ENCODE assay signal across 9 cellular contexts in genomic region chr6:44247338-44248302, GRCh38. TPM values are rescaled to one million over a fixed set of nuclear protein-coding genes. Genes with fewer than 3 reads are reported as not detected.
DNase-seq lines count a peak whose midpoint lies in the region; ATAC-seq and TF ChIP-seq lines count a peak whose summit lies in the region.
"Had no signal": no experiment of that assay in that cellular context is flagged by ENCODE, and none has a peak within 500 bp of the region (broad histone marks: within the 10 kb centered on the region; RNA-seq: fewer than 3 reads in every experiment).

No MANE protein-coding gene starts in this region.

- peak overlapping the region; percentile 97 for H3K27ac ChIP-seq in CD4-positive, CD25-positive, alpha-beta regulatory T cell (ENCODE audit: insufficient read depth, low read length, poor library complexity, severe bottlenecking)
- H3K27ac ChIP-seq in KMS-11: peak overlapping the region; percentile 91
- H3K27ac ChIP-seq in VCaP: peak overlapping the region; percentile 95
- H3K27ac ChIP-seq in brain microvascular endothelial cell: peak overlapping the region; percentile 73
- peak overlapping the region; percentile 90 for H3K27ac ChIP-seq in smooth muscle cell (ENCODE audit: low read depth)

- H3K27ac Mint-ChIP-seq in CD4-positive, CD25-positive, alpha-beta regulatory T cell: peak overlapping the region; percentile 98 to 99 (median 98)

- H3K4me3 ChIP-seq in CD4-positive, CD25-positive, alpha-beta regulatory T cell (ENCODE audit: low read depth, low read length): peak overlapping the region; percentile 100
- H3K4me3 ChIP-seq in KMS-11 (IDR thresholded peaks at IDR 0.05; ENCODE audit: insufficient read depth, low read depth, low read length) (no peak overlapping the region), brain microvascular endothelial cell (ENCODE audit: low read depth, low read length) (peak overlapping the region; percentile 82), smooth muscle cell (peak overlapping the region; percentile 89)

- no peak overlapping the region for H2AFZ ChIP-seq in KMS-11 (ENCODE audit: low read depth)
- H2AFZ ChIP-seq in smooth muscle cell (ENCODE audit: low read depth): no peak overlapping the region

- under 1% methylated on average over 41 of the region's 52 CpGs for WGBS in smooth muscle cell (ENCODE audit: low lambda C conversion rate)

- H3K4me1 Mint-ChIP-seq in CD4-positive, CD25-positive, alpha-beta regulatory T cell: peaks cover 13 to 62% (median 37%) of the 10 kb centered on the region in 4 donors

- peaks cover 28% of the 10 kb centered on the region for H3K4me1 ChIP-seq in CD4-positive, CD25-positive, alpha-beta regulatory T cell (ENCODE audit: control insufficient read depth, insufficient read depth, low read length, poor library complexity, severe bottlenecking)
- H3K4me1 ChIP-seq in KMS-11 (ENCODE audit: low read depth, poor library complexity, severe bottlenecking) (peaks cover 53% of the 10 kb centered on the region), smooth muscle cell (ENCODE audit: low read depth) (peaks cover 29% of the 10 kb centered on the region)

- peaks cover 37% of the 10 kb centered on the region for H3F3A ChIP-seq in smooth muscle cell (ENCODE audit: low read depth)

- TF ChIP-seq CTCF in KMS-11 (conservative IDR thresholded peaks at IDR 0.05; ENCODE audit: low read depth, low read length) (no peak), VCaP (conservative IDR thresholded peaks at IDR 0.05) (no peak), brain microvascular endothelial cell (IDR thresholded peaks at IDR 0.05; ENCODE audit: low read depth, low read length, missing control alignments) (no peak), smooth muscle cell (IDR thresholded peaks at IDR 0.05; ENCODE audit: borderline replicate concordance, insufficient read depth, poor library complexity, severe bottlenecking) (no peak)

- H3K27me3 Mint-ChIP-seq in CD4-positive, CD25-positive, alpha-beta regulatory T cell: peaks cover 8% of the 10 kb centered on the region

- peak overlapping the region; percentile 95 to 98 (median 98) for H3K4me3 Mint-ChIP-seq in CD4-positive, CD25-positive, alpha-beta regulatory T cell

- H3K27me3 ChIP-seq in CD4-positive, CD25-positive, alpha-beta regulatory T cell (ENCODE audit: control insufficient read depth, insufficient read depth, low read length): no peaks in the 10 kb centered on the region
- no peaks in the 10 kb centered on the region for H3K27me3 ChIP-seq in KMS-11 (ENCODE audit: insufficient read depth, low read depth)
- H3K27me3 ChIP-seq in brain microvascular endothelial cell (replicated peaks): no peaks in the 10 kb centered on the region
- no peaks in the 10 kb centered on the region for H3K27me3 ChIP-seq in smooth muscle cell (ENCODE audit: low read depth)

- H4K20me1 ChIP-seq in KMS-11 (ENCODE audit: insufficient read depth) (peaks cover 51% of the 10 kb centered on the region), smooth muscle cell (ENCODE audit: low read depth) (peaks cover 57% of the 10 kb centered on the region)

- peaks cover 36% of the 10 kb centered on the region for H3K36me3 Mint-ChIP-seq in CD4-positive, CD25-positive, alpha-beta regulatory T cell

- no peaks in the 10 kb centered on the region for H3K9me3 ChIP-seq in CD4-positive, CD25-positive, alpha-beta regulatory T cell (ENCODE audit: control insufficient read depth in 2 of 2, low read length in 2 of 2)
- no peaks in the 10 kb centered on the region for H3K9me3 ChIP-seq in smooth muscle cell (replicated peaks; ENCODE audit: low read depth)

- H3K4me2 ChIP-seq in KMS-11: peak overlapping the region; percentile 99
- peak overlapping the region; percentile 93 for H3K4me2 ChIP-seq in smooth muscle cell

- H3K9me3 Mint-ChIP-seq in CD4-positive, CD25-positive, alpha-beta regulatory T cell: no peaks in the 10 kb centered on the region

- H3K9ac ChIP-seq in KMS-11 (peak overlapping the region; percentile 98), smooth muscle cell (ENCODE audit: low read depth) (peak overlapping the region; percentile 93)

- H3K79me2 ChIP-seq in KMS-11 (ENCODE audit: insufficient read depth, low read depth) (peaks cover 56% of the 10 kb centered on the region), smooth muscle cell (ENCODE audit: low read depth) (peaks cover 56% of the 10 kb centered on the region)

- DNase-seq in CD4-positive, CD25-positive, alpha-beta regulatory T cell: peak; percentile 81 to 86 (median 86)
- DNase-seq in brain microvascular endothelial cell (no peak), inferior parietal cortex (ENCODE audit: extremely low spot score) (peak; percentile 71), smooth muscle cell (lab: John Stamatoyannopoulos, UW; ENCODE audit: unreplicated experiment) (peak; percentile 43), foreskin melanocyte (no peak)

- H3K36me3 ChIP-seq in CD4-positive, CD25-positive, alpha-beta regulatory T cell (ENCODE audit: control insufficient read depth, insufficient read depth, low read length): peaks cover 42% of the 10 kb centered on the region
- H3K36me3 ChIP-seq in KMS-11 (ENCODE audit: insufficient read depth) (peaks cover 47% of the 10 kb centered on the region; the same call in 1 of the 2 replicates), brain microvascular endothelial cell (replicated peaks) (peaks cover 45% of the 10 kb centered on the region), smooth muscle cell (ENCODE audit: low read depth) (peaks cover 28% of the 10 kb centered on the region)

- peak; percentile 66 to 71 for ATAC-seq in CD4-positive, CD25-positive, alpha-beta regulatory T cell (ENCODE audit: low read depth in 2 of 2)
- peak; percentile 34 for ATAC-seq in GM21423 (IDR thresholded peaks at IDR 0.05; ENCODE audit: unreplicated experiment)

- in situ Hi-C loops in brain microvascular endothelial cell (cut with HindIII; ENCODE audit: low pct_ligation_motif_present, low sequenced_read_pairs): no loop called here

RNA-seq across cellular contexts. Expression of gene HSP90AB1, which starts 0.7 kb away (rescaled TPM):
- 399 TPM for total RNA-seq in CD4-positive, CD25-positive, alpha-beta regulatory T cell
- 100 to 1,000 TPM; 264 to 426 (median 333) TPM for polyA plus RNA-seq in CD4-positive, CD25-positive, alpha-beta regulatory T cell
- total RNA-seq in smooth muscle cell: 736 and 781 TPM in 2 replicates
- polyA plus RNA-seq in smooth muscle cell: 408 TPM in 2 replicates

RNA-seq across cellular contexts. Expression of gene SLC35B2, which starts 9.7 kb away (rescaled TPM):
- 14.8 TPM for total RNA-seq in CD4-positive, CD25-positive, alpha-beta regulatory T cell
- 10 to 100 TPM; 33.0 to 42.4 (median 36.8) TPM for polyA plus RNA-seq in CD4-positive, CD25-positive, alpha-beta regulatory T cell
- 68.6 and 78.0 TPM in 2 replicates for total RNA-seq in smooth muscle cell
- 112 and 117 TPM in 2 replicates for polyA plus RNA-seq in smooth muscle cell

RNA-seq across cellular contexts. Expression of gene NFKBIE, which starts 17.7 kb away (rescaled TPM):
- total RNA-seq in CD4-positive, CD25-positive, alpha-beta regulatory T cell: 53.8 TPM
- polyA plus RNA-seq in CD4-positive, CD25-positive, alpha-beta regulatory T cell: 1 to 10 TPM; 3.6 to 7.0 (median 6.1) TPM
- 7.0 and 11.4 TPM in 2 replicates for total RNA-seq in smooth muscle cell
- polyA plus RNA-seq in smooth muscle cell: 11.3 and 12.3 TPM in 2 replicates

RNA-seq across cellular contexts. Expression of gene TMEM151B, which starts 22.6 kb away (rescaled TPM):
- not detected for total RNA-seq in CD4-positive, CD25-positive, alpha-beta regulatory T cell
- not detected for polyA plus RNA-seq in CD4-positive, CD25-positive, alpha-beta regulatory T cell
- total RNA-seq in smooth muscle cell: 0.04 TPM in 1 of 2 replicates, not detected in the other
- polyA plus RNA-seq in smooth muscle cell: not detected in 2 replicates
- total RNA-seq: T-helper 1 cell treated with Interleukin-12 subunit alpha and Interleukin-12 subunit beta and Interleukin-4 antibody, amounts not matched to agents 30 ng/mL and 1 ng/mL, for 36 hours had no signal

RNA-seq across cellular contexts. Expression of gene SLC29A1, which starts 24.2 kb away (rescaled TPM):
- 2.6 TPM for total RNA-seq in CD4-positive, CD25-positive, alpha-beta regulatory T cell
- 1 to 10 TPM; 3.3 to 6.1 (median 3.9) TPM for polyA plus RNA-seq in CD4-positive, CD25-positive, alpha-beta regulatory T cell
- 7.3 and 8.0 TPM in 2 replicates for total RNA-seq in smooth muscle cell
- polyA plus RNA-seq in smooth muscle cell: 7.4 and 8.1 TPM in 2 replicates

Comparison
In these comparisons a context has a peak if more than half of its experiments do, and no peak if none do; other contexts are left out.
1. DNase-seq: peak in CD4-positive, CD25-positive, alpha-beta regulatory T cell (3 of 3), inferior parietal cortex (single experiment) and smooth muscle cell (single experiment); none in brain microvascular endothelial cell (single experiment) and foreskin melanocyte (single experiment).
2. Peak in every context shown above with its lines, with median percentiles within 50 percentile points of each other: H3K27ac ChIP-seq.